14 cellular contexts compared by ENCODE assay signal in the genomic region with DNA sequence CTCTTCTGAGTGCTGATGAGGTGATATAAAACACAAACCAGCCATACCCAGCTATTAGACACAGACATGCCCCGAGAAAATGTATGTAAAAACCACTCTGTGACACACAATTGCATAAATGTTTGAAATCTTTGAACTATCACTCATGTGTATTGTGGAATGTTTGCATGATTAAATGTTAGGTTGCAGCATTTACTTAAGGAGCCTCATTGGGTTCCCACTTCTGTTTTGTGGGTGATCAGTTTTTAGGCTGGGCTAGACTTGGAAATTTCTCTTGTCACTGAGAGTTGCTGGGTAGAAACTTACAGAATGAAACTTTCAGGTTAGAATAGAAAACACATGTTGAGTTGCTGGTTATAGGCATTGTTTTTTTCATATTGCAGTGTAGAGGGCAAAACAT.
DNase-seq lines count a peak whose midpoint lies in the region; ATAC-seq, FAIRE-seq and TF ChIP-seq lines count a peak whose summit lies in the region.
"Had no signal": no experiment of that assay in that cellular context is flagged by ENCODE, and none has a peak within 500 bp of the region (broad histone marks: within the 10 kb centered on the region; RNA-seq: fewer than 3 reads in every experiment).

No MANE protein-coding gene starts in this region.

- H3K9me3 ChIP-seq in OCI-LY3 (ENCODE audit: insufficient read depth, low read length) (no peaks in the 10 kb centered on the region), neural cell (ENCODE audit: low read length) (no peaks in the 10 kb centered on the region), right lobe of liver (no peaks in the 10 kb centered on the region), smooth muscle cell (replicated peaks; ENCODE audit: low read depth) (no peaks in the 10 kb centered on the region)
- H3K9me3 ChIP-seq: body of pancreas had no signal

- no peaks in the 10 kb centered on the region for H3K9me2 ChIP-seq in neural cell (ENCODE audit: insufficient read depth, low read length)

- H3K4me2 ChIP-seq in OCI-LY3 (ENCODE audit: low read length) (no peak overlapping the region), neural cell (ENCODE audit: low read length) (no peak overlapping the region), smooth muscle cell (no peak overlapping the region)

- H3K4me3 ChIP-seq in OCI-LY3 (ENCODE audit: low read length) (no peak overlapping the region), neural cell (ENCODE audit: low read length) (peak overlapping the region; percentile 42), right lobe of liver (no peak overlapping the region), smooth muscle cell (no peak overlapping the region)
- H3K4me3 ChIP-seq: body of pancreas had no signal

- no peak for FAIRE-seq in H54 (lab: Jason Lieb, UNC)
- FAIRE-seq: endothelial cell of umbilical vein, small intestine had no signal

- H2AFZ ChIP-seq in OCI-LY3 (ENCODE audit: low read depth, low read length) (0 out of 2 replicates have a peak overlapping the region, but pooled peaks have one; percentile 11), neural cell (ENCODE audit: low read depth, low read length) (no peak overlapping the region), smooth muscle cell (ENCODE audit: low read depth) (no peak overlapping the region)

- no peak for TF ChIP-seq EP300 in neural cell (conservative IDR thresholded peaks at IDR 0.05; ENCODE audit: poor library complexity, severe bottlenecking)

- H3K4me1 ChIP-seq in OCI-LY3 (ENCODE audit: low read length) (no peaks in the 10 kb centered on the region), right lobe of liver (no peaks in the 10 kb centered on the region), smooth muscle cell (ENCODE audit: low read depth) (no peaks in the 10 kb centered on the region)
- H3K4me1 ChIP-seq: body of pancreas had no signal

- DNase-seq in Ammon's horn (ENCODE audit: low spot score) (no peak), right lobe of liver (no peak), smooth muscle cell (lab: John Stamatoyannopoulos, UW; ENCODE audit: unreplicated experiment) (no peak), H54 (ENCODE audit: insufficient read length, low spot score) (no peak)
- DNase-seq: body of pancreas; CD8-positive, alpha-beta T cell; hypothalamus; NCI-H1092 treated with DMSO at 0.1 percent for 48 hours had no signal

- no peak for TF ChIP-seq RAD21 in neural cell (conservative IDR thresholded peaks at IDR 0.05)

- H3K79me2 ChIP-seq in OCI-LY3 (ENCODE audit: low read length) (no peaks in the 10 kb centered on the region), neural cell (replicated peaks; ENCODE audit: insufficient read depth, low read length) (no peaks in the 10 kb centered on the region), smooth muscle cell (ENCODE audit: low read depth) (no peaks in the 10 kb centered on the region)

- intact Hi-C loops in right lobe of liver (cut with DNase I), result no loop called here

- H3F3A ChIP-seq in neural cell (ENCODE audit: insufficient read depth, low read length, poor library complexity, severe bottlenecking) (peaks cover 6% of the 10 kb centered on the region), smooth muscle cell (ENCODE audit: low read depth) (no peaks in the 10 kb centered on the region)

- no peaks in the 10 kb centered on the region for H4K20me1 ChIP-seq in OCI-LY3 (ENCODE audit: insufficient read depth, low read length)
- H4K20me1 ChIP-seq in neural cell (ENCODE audit: insufficient read depth), result no peaks in the 10 kb centered on the region
- H4K20me1 ChIP-seq in smooth muscle cell (ENCODE audit: low read depth), result no peaks in the 10 kb centered on the region

- H3K27me3 ChIP-seq in OCI-LY3 (ENCODE audit: low read depth, low read length), result no peaks in the 10 kb centered on the region
- H3K27me3 ChIP-seq in neural cell (ENCODE audit: insufficient read depth, low read depth, low read length), result no peaks in the 10 kb centered on the region
- no peaks in the 10 kb centered on the region for H3K27me3 ChIP-seq in right lobe of liver
- no peaks in the 10 kb centered on the region for H3K27me3 ChIP-seq in smooth muscle cell (ENCODE audit: low read depth)
- H3K27me3 ChIP-seq: body of pancreas had no signal

- H3K36me3 ChIP-seq in OCI-LY3 (replicated peaks; ENCODE audit: low read depth, low read length) (no peaks in the 10 kb centered on the region), neural cell (ENCODE audit: insufficient read depth, low read length) (no peaks in the 10 kb centered on the region), right lobe of liver (no peaks in the 10 kb centered on the region), smooth muscle cell (ENCODE audit: low read depth) (no peaks in the 10 kb centered on the region)

- TF ChIP-seq CTCF in OCI-LY3 (IDR thresholded peaks at IDR 0.05; ENCODE audit: low read depth, low read length), result no peak
- no peak for TF ChIP-seq CTCF in neural cell (IDR thresholded peaks at IDR 0.05; ENCODE audit: poor library complexity, severe bottlenecking)
- no peak for TF ChIP-seq CTCF in right lobe of liver (IDR thresholded peaks at IDR 0.05)
- no peak for TF ChIP-seq CTCF in smooth muscle cell (IDR thresholded peaks at IDR 0.05; ENCODE audit: borderline replicate concordance, insufficient read depth, poor library complexity, severe bottlenecking)

- H3K27ac ChIP-seq in OCI-LY3 (ENCODE audit: low read length) (no peak overlapping the region), neural cell (ENCODE audit: low read length) (no peak overlapping the region), right lobe of liver (no peak overlapping the region), smooth muscle cell (ENCODE audit: low read depth) (no peak overlapping the region)
- H3K27ac ChIP-seq: body of pancreas had no signal

- TF ChIP-seq POLR2A in right lobe of liver (IDR thresholded peaks at IDR 0.05) (no peak), H54 (IDR thresholded peaks at IDR 0.05; ENCODE audit: low read depth, low read length) (no peak)

- 67% methylated on average over 1 of the region's 1 CpG for WGBS in right lobe of liver (ENCODE audit: insufficient coverage, low coverage, low lambda C conversion rate, missing lambda C conversion rate)
- 68% methylated on average over 1 of the region's 1 CpG for WGBS in smooth muscle cell (ENCODE audit: low lambda C conversion rate)

- no peak overlapping the region for H3K9ac ChIP-seq in OCI-LY3 (ENCODE audit: low read length)
- no peak overlapping the region for H3K9ac ChIP-seq in neural cell (ENCODE audit: low read length)
- H3K9ac ChIP-seq in smooth muscle cell (ENCODE audit: low read depth), result no peak overlapping the region

- peak; percentile 83 for ATAC-seq in GM19395 (IDR thresholded peaks at IDR 0.05; ENCODE audit: unreplicated experiment)
- peak; percentile 78 for ATAC-seq in HG02623 (IDR thresholded peaks at IDR 0.05; ENCODE audit: unreplicated experiment)
- ATAC-seq in right lobe of liver, result no peak
- ATAC-seq: body of pancreas had no signal

TF ChIP-seq in neural cell, 6 proteins besides CTCF, POLR2A, EP300 and RAD21:
- no peak for TF ChIP-seq EZH2 (IDR thresholded peaks at IDR 0.05; ENCODE audit: borderline replicate concordance, insufficient read depth, low read length, poor library complexity, severe bottlenecking)
TF ChIP-seq in neural cell: peak in this region for 0.

Comparison
In these comparisons a context has a peak if more than half of its experiments do, and no peak if none do; other contexts are left out.
1. ATAC-seq: peak in GM19395 (single experiment) and HG02623 (single experiment); none in right lobe of liver (0 of 4).